27 cellular contexts compared by ENCODE assay signal in genomic region chr12:59121466-59121865, GRCh38.
"Had no signal": no experiment of that assay in that cellular context is flagged by ENCODE, and none has a peak within 500 bp of the region (broad histone marks: within the 10 kb centered on the region; RNA-seq: fewer than 3 reads in every experiment).

No MANE protein-coding gene starts in this region.

- H3K9me3 ChIP-seq: Peyer's patch, SJCRH30, SK-N-SH had no signal

- H3K36me3 Mint-ChIP-seq: activated CD4-positive, alpha-beta memory T cell treated with anti-CD3 and anti-CD28 coated beads for 36 hours; activated naive CD4-positive, alpha-beta T cell treated with anti-CD3 and anti-CD28 coated beads, Interleukin-2, amount 50 U/mL, for 72 hours had no signal

- H3K27ac ChIP-seq: brain microvascular endothelial cell, Peyer's patch, RWPE1, SJCRH30, VCaP had no signal

- H3K4me3 Mint-ChIP-seq: activated CD4-positive, alpha-beta memory T cell treated with anti-CD3 and anti-CD28 coated beads for 36 hours; activated CD4-positive, alpha-beta T cell treated with anti-CD3 and anti-CD28 coated beads, Interleukin-2, amount 10 ng/mL, durations not matched to agents 7 days and 5 days; activated naive CD8-positive, alpha-beta T cell treated with anti-CD3 and anti-CD28 coated beads, Interleukin-2, amount 50 U/mL, for 24 hours; activated T-cell treated with anti-CD3 and anti-CD28 coated beads, Interleukin-2, amount 50 U/mL, for 4 hours had no signal

- H3K9me3 Mint-ChIP-seq: activated CD4-positive, alpha-beta T cell treated with anti-CD3 and anti-CD28 coated beads, Interleukin-2, amount 10 ng/mL, durations not matched to agents 7 days and 5 days; activated naive CD8-positive, alpha-beta T cell treated with anti-CD3 and anti-CD28 coated beads, Interleukin-2, amount 50 U/mL, for 24 hours; activated T-cell treated with anti-CD3 and anti-CD28 coated beads, Interleukin-2, amount 50 U/mL, for 4 hours had no signal

- H3K27ac Mint-ChIP-seq: activated CD4-positive, alpha-beta memory T cell treated with anti-CD3 and anti-CD28 coated beads for 36 hours; activated CD4-positive, alpha-beta T cell treated with anti-CD3 and anti-CD28 coated beads, Interleukin-2, amount 10 ng/mL, durations not matched to agents 7 days and 5 days; activated naive CD4-positive, alpha-beta T cell treated with anti-CD3 and anti-CD28 coated beads, Interleukin-2, amount 50 U/mL, for 72 hours; activated naive CD8-positive, alpha-beta T cell treated with anti-CD3 and anti-CD28 coated beads, Interleukin-2, amount 50 U/mL, for 24 hours had no signal

- H3K4me1 Mint-ChIP-seq: activated CD4-positive, alpha-beta T cell treated with anti-CD3 and anti-CD28 coated beads, Interleukin-2, amount 10 ng/mL, durations not matched to agents 7 days and 5 days; activated naive CD8-positive, alpha-beta T cell treated with anti-CD3 and anti-CD28 coated beads, Interleukin-2, amount 50 U/mL, for 24 hours had no signal

- H3K4me3 ChIP-seq: K562, Peyer's patch, SJCRH30 had no signal

- DNase-seq: activated CD4-positive, alpha-beta memory T cell treated with anti-CD3 and anti-CD28 coated beads for 36 hours; activated CD4-positive, alpha-beta T cell treated with anti-CD3 and anti-CD28 coated beads, Interleukin-2, amount 10 ng/mL, durations not matched to agents 7 days and 5 days; activated CD4-positive, CD25-positive, alpha-beta regulatory T cell; activated CD8-positive, alpha-beta memory T cell treated with anti-CD3 and anti-CD28 coated beads for 24 hours; activated effector memory CD4-positive, alpha-beta T cell treated with anti-CD3 and anti-CD28 coated beads, Interleukin-2, amount 50 U/mL, for 16 hours; activated naive CD4-positive, alpha-beta T cell treated with Interleukin-2 at 50 U/mL for 16 hours; activated naive CD8-positive, alpha-beta T cell treated with anti-CD3 and anti-CD28 coated beads, Interleukin-2, amount 50 U/mL, for 24 hours; activated T-cell treated with anti-CD3 and anti-CD28 coated beads, Interleukin-2, amount 50 U/mL, for 4 hours; amniotic stem cell; brain microvascular endothelial cell; Karpas-422; MM.1S; NCI-H1105; NCI-H1436 treated with DMSO at 0.1 percent for 48 hours; NCI-H187; NCI-H2081 treated with DMSO at 0.1 percent for 48 hours; NCI-H446; NCI-H524; Peyer's patch; Right ventricle myocardium superior; SJCRH30; SK-N-SH; T-helper 1 cell had no signal

- H3K36me3 ChIP-seq: brain microvascular endothelial cell, Peyer's patch, SJCRH30 had no signal

- H3K4me2 ChIP-seq: SK-N-SH had no signal

- H3K27me3 Mint-ChIP-seq: activated CD4-positive, alpha-beta memory T cell treated with anti-CD3 and anti-CD28 coated beads for 36 hours; activated CD4-positive, alpha-beta T cell treated with anti-CD3 and anti-CD28 coated beads, Interleukin-2, amount 10 ng/mL, durations not matched to agents 7 days and 5 days; activated naive CD8-positive, alpha-beta T cell treated with anti-CD3 and anti-CD28 coated beads, Interleukin-2, amount 50 U/mL, for 24 hours had no signal

- H3K27me3 ChIP-seq: brain microvascular endothelial cell, Peyer's patch, SJCRH30 had no signal

- ATAC-seq: activated naive CD4-positive, alpha-beta T cell treated with anti-CD3 and anti-CD28 coated beads, Interleukin-2, amount 50 U/mL, for 72 hours; activated naive CD8-positive, alpha-beta T cell treated with anti-CD3 and anti-CD28 coated beads, Interleukin-2, amount 50 U/mL, for 24 hours; activated T-cell treated with anti-CD3 and anti-CD28 coated beads, Interleukin-2, amount 50 U/mL, for 4 hours; K562 had no signal

- H3K9me2 ChIP-seq: SK-N-SH had no signal

- H3K9ac ChIP-seq: SK-N-SH had no signal

- H3K4me1 ChIP-seq: Peyer's patch, SJCRH30 had no signal
